13 cellular contexts compared by ENCODE assay signal in the genomic region with DNA sequence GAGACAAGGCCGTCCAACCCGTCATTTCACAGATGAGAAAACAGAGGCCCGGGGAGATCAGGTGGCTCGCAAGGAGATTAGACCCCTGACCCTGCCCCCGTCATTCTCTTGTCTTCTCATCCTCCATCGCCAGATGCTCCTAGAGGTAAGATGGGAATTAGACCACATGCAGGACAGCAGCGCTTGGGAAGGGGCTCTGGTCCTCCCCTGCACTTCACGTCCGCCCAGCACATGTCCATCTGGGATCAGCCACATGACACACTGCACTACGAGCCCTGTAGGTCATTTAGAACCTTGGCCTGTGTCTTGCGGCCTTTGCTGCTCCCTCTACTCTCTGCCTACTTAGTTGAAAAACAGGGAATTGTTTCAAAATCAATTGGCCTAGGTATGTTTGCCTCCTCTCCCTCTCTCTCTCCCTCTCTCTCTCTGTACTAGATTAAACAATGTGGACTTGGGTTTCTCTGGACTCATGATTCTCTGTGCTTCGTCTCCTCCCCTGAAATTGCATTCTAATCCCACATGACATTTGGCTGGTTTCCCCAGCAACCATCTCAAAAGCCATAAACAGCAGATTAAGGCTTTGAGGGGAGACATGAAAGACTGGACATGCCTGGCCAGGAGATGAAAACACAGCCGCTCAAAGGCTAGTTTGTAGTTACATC. TPM values are rescaled to one million over a fixed set of nuclear protein-coding genes. Genes with fewer than 3 reads are reported as not detected.
DNase-seq lines count a peak whose midpoint lies in the region; ATAC-seq and TF ChIP-seq lines count a peak whose summit lies in the region.
"Had no signal": no experiment of that assay in that cellular context is flagged by ENCODE, and none has a peak within 500 bp of the region (broad histone marks: within the 10 kb centered on the region; RNA-seq: fewer than 3 reads in every experiment).

No MANE protein-coding gene starts in this region.

- H3K27me3 ChIP-seq in lower lobe of right lung (ENCODE audit: low read depth), result peaks cover 23% of the 10 kb centered on the region

- peak overlapping the region; percentile 57 for H3K27ac Mint-ChIP-seq in type B pancreatic cell
- H3K27ac Mint-ChIP-seq in natural killer cell treated with Interleukin-12 subunit alpha and Interleukin-12 subunit beta and Interleukin-15 and Interleukin-18, amount 100 ng/mL, for 72 hours, result no peak overlapping the region

- intact Hi-C loops in lower lobe of right lung (cut with DNase I), result no loop called here

- H3K36me3 Mint-ChIP-seq in type B pancreatic cell, result peaks cover 2% of the 10 kb centered on the region
- no peaks in the 10 kb centered on the region for H3K36me3 Mint-ChIP-seq in natural killer cell treated with Interleukin-12 subunit alpha and Interleukin-12 subunit beta and Interleukin-15 and Interleukin-18, amount 100 ng/mL, for 72 hours
- H3K36me3 Mint-ChIP-seq in activated T-cell treated with anti-CD3 and anti-CD28 coated beads, Interleukin-2, amount 50 U/mL, for 4 hours (ENCODE audit: insufficient read depth), result no peaks in the 10 kb centered on the region

- no peaks in the 10 kb centered on the region for H3K9me3 Mint-ChIP-seq in type B pancreatic cell
- no peaks in the 10 kb centered on the region for H3K9me3 Mint-ChIP-seq in natural killer cell treated with Interleukin-12 subunit alpha and Interleukin-12 subunit beta and Interleukin-15 and Interleukin-18, amount 100 ng/mL, for 72 hours
- H3K9me3 Mint-ChIP-seq in activated T-cell treated with anti-CD3 and anti-CD28 coated beads, Interleukin-2, amount 50 U/mL, for 4 hours, result no peaks in the 10 kb centered on the region

- H3K4me3 Mint-ChIP-seq in type B pancreatic cell, result peak overlapping the region; percentile 7
- no peak overlapping the region for H3K4me3 Mint-ChIP-seq in natural killer cell treated with Interleukin-12 subunit alpha and Interleukin-12 subunit beta and Interleukin-15 and Interleukin-18, amount 100 ng/mL, for 72 hours
- H3K4me3 Mint-ChIP-seq in activated T-cell treated with anti-CD3 and anti-CD28 coated beads, Interleukin-2, amount 50 U/mL, for 4 hours, result no peak overlapping the region

- no peak overlapping the region for H3K27ac ChIP-seq in lower lobe of right lung
- H3K27ac ChIP-seq: KMS-11 had no signal

- peaks cover 21% of the 10 kb centered on the region for H3K4me1 Mint-ChIP-seq in type B pancreatic cell (ENCODE audit: unreplicated experiment)
- H3K4me1 Mint-ChIP-seq in natural killer cell treated with Interleukin-12 subunit alpha and Interleukin-12 subunit beta and Interleukin-15 and Interleukin-18, amount 100 ng/mL, for 72 hours (ENCODE audit: low read depth in 2 of 2), result peaks cover 0 to 3% of the 10 kb centered on the region in 2 donors
- H3K4me1 Mint-ChIP-seq in activated T-cell treated with anti-CD3 and anti-CD28 coated beads, Interleukin-2, amount 50 U/mL, for 4 hours (ENCODE audit: low read depth), result peaks cover 14% of the 10 kb centered on the region

- ATAC-seq in SK-N-SH treated with all-trans-retinoic acid at 6 μM for 48 hours (peak; percentile 54; the same call in 2 of the 3 replicates), lower lobe of right lung (no peak)
- ATAC-seq in natural killer cell treated with Interleukin-12 subunit alpha and Interleukin-12 subunit beta and Interleukin-15 and Interleukin-18, amount 100 ng/mL, for 72 hours, result no peak
- ATAC-seq in activated T-cell treated with anti-CD3 and anti-CD28 coated beads, Interleukin-2, amount 50 U/mL, for 4 hours, result no peak

- H3K36me3 ChIP-seq in lower lobe of right lung, result no peaks in the 10 kb centered on the region
- H3K36me3 ChIP-seq: tibial nerve had no signal

- no peaks in the 10 kb centered on the region for H3K4me1 ChIP-seq in lower lobe of right lung

- no peak for TF ChIP-seq CTCF in type B pancreatic cell (conservative IDR thresholded peaks at IDR 0.05)
- no peak for TF ChIP-seq CTCF in lower lobe of right lung (IDR thresholded peaks at IDR 0.05)

- no peaks in the 10 kb centered on the region for H3K9me3 ChIP-seq in lower lobe of right lung
- H3K9me3 ChIP-seq: tibial nerve had no signal

- DNase-seq in activated effector memory CD4-positive, alpha-beta T cell treated with anti-CD3 and anti-CD28 coated beads, Interleukin-2, amount 50 U/mL, for 16 hours, result peak; percentile 31
- DNase-seq in activated effector memory CD4-positive, alpha-beta T cell treated with Interleukin-2 at 50 U/mL for 16 hours, result no peak
- peak; percentile 86 for DNase-seq in left kidney (ENCODE audit: low read depth, low spot score)
- no peak for DNase-seq in type B pancreatic cell (ENCODE audit: extremely low spot score, unreplicated experiment)
- DNase-seq in natural killer cell treated with Interleukin-12 subunit alpha and Interleukin-12 subunit beta and Interleukin-15 and Interleukin-18, amount 100 ng/mL, for 72 hours (ENCODE audit: low spot score), result no peak
- no peak for DNase-seq in lower lobe of right lung
- no peak for DNase-seq in activated T-cell treated with anti-CD3 and anti-CD28 coated beads, Interleukin-2, amount 50 U/mL, for 4 hours
- DNase-seq: activated T-cell treated with anti-CD3 and anti-CD28 coated beads, Interleukin-2, amount 50 U/mL, for 1 hour; DMS79; SIG-M5 had no signal

- H3K27me3 Mint-ChIP-seq in type B pancreatic cell, result peaks cover 36% of the 10 kb centered on the region
- H3K27me3 Mint-ChIP-seq in natural killer cell treated with Interleukin-12 subunit alpha and Interleukin-12 subunit beta and Interleukin-15 and Interleukin-18, amount 100 ng/mL, for 72 hours, result peaks cover 45% of the 10 kb centered on the region in 2 donors
- H3K27me3 Mint-ChIP-seq in activated T-cell treated with anti-CD3 and anti-CD28 coated beads, Interleukin-2, amount 50 U/mL, for 4 hours (ENCODE audit: low read depth), result peaks cover 5% of the 10 kb centered on the region

- H3K4me3 ChIP-seq in lower lobe of right lung, result no peak overlapping the region
- H3K4me3 ChIP-seq: tibial nerve had no signal

TF ChIP-seq in SK-N-SH treated with all-trans-retinoic acid at 6 μM for 48 hours, 23 proteins besides CTCF, POLR2A, EP300 and RAD21:
- TF ChIP-seq, protein P1, sequence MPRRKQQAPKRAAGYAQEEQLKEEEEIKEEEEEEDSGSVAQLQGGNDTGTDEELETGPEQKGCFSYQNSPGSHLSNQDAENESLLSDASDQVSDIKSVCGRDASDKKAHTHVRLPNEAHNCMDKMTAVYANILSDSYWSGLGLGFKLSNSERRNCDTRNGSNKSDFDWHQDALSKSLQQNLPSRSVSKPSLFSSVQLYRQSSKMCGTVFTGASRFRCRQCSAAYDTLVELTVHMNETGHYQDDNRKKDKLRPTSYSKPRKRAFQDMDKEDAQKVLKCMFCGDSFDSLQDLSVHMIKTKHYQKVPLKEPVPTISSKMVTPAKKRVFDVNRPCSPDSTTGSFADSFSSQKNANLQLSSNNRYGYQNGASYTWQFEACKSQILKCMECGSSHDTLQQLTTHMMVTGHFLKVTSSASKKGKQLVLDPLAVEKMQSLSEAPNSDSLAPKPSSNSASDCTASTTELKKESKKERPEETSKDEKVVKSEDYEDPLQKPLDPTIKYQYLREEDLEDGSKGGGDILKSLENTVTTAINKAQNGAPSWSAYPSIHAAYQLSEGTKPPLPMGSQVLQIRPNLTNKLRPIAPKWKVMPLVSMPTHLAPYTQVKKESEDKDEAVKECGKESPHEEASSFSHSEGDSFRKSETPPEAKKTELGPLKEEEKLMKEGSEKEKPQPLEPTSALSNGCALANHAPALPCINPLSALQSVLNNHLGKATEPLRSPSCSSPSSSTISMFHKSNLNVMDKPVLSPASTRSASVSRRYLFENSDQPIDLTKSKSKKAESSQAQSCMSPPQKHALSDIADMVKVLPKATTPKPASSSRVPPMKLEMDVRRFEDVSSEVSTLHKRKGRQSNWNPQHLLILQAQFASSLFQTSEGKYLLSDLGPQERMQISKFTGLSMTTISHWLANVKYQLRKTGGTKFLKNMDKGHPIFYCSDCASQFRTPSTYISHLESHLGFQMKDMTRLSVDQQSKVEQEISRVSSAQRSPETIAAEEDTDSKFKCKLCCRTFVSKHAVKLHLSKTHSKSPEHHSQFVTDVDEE (CRISPR knock-in tag; IDR thresholded peaks at IDR 0.05), result no peak
- TF ChIP-seq SNAI2 (CRISPR knock-in tag; IDR thresholded peaks at IDR 0.05) (no peak), ZFP3 (CRISPR knock-in tag; IDR thresholded peaks at IDR 0.05) (no peak), ZFP30 (CRISPR knock-in tag; IDR thresholded peaks at IDR 0.05) (no peak), ESRRG (CRISPR knock-in tag; IDR thresholded peaks at IDR 0.05) (no peak), ARNTL (CRISPR knock-in tag; IDR thresholded peaks at IDR 0.05; ENCODE audit: borderline replicate concordance, low read depth) (no peak), ISL1 (CRISPR knock-in tag; IDR thresholded peaks at IDR 0.05) (no peak), RARB (CRISPR knock-in tag; IDR thresholded peaks at IDR 0.05) (no peak), OSR1 (CRISPR knock-in tag; IDR thresholded peaks at IDR 0.05) (no peak)

RNA-seq across cellular contexts. Expression of gene NCMAP, which starts 3.8 kb away (rescaled TPM):
- total RNA-seq in type B pancreatic cell (ENCODE audit: low replicate concordance), result 2.1 and 2.4 TPM in 2 replicates
- not detected for total RNA-seq in natural killer cell treated with Interleukin-12 subunit alpha and Interleukin-12 subunit beta and Interleukin-15 and Interleukin-18, amount 100 ng/mL, for 72 hours
- total RNA-seq in lower lobe of right lung, result 9.2 TPM
- under 1 TPM in 2 of 3 donors, not detected in 1; 0.08 to 0.10 TPM for total RNA-seq in activated T-cell treated with anti-CD3 and anti-CD28 coated beads, Interleukin-2, amount 50 U/mL, for 4 hours

RNA-seq across cellular contexts. Expression of gene RCAN3, which starts 49.4 kb away (rescaled TPM):
- total RNA-seq in type B pancreatic cell (ENCODE audit: low replicate concordance) (20.4 and 40.8 TPM in 2 replicates), lower lobe of right lung (16.7 TPM)
- total RNA-seq in natural killer cell treated with Interleukin-12 subunit alpha and Interleukin-12 subunit beta and Interleukin-15 and Interleukin-18, amount 100 ng/mL, for 72 hours, result 1 to 10 TPM; 1.9 to 2.7 TPM
- total RNA-seq in activated T-cell treated with anti-CD3 and anti-CD28 coated beads, Interleukin-2, amount 50 U/mL, for 4 hours, result 10 to 100 TPM; 45.0 to 51.7 (median 47.4) TPM

Comparison
In these comparisons a context has a peak if more than half of its experiments do, and no peak if none do; other contexts are left out.
1. DNase-seq: peak in activated effector memory CD4-positive, alpha-beta T cell treated with anti-CD3 and anti-CD28 coated beads, Interleukin-2, amount 50 U/mL, for 16 hours (single experiment) and left kidney (single experiment); none in activated effector memory CD4-positive, alpha-beta T cell treated with Interleukin-2 at 50 U/mL for 16 hours (single experiment), type B pancreatic cell (single experiment), natural killer cell treated with Interleukin-12 subunit alpha and Interleukin-12 subunit beta and Interleukin-15 and Interleukin-18, amount 100 ng/mL, for 72 hours (single experiment), lower lobe of right lung (single experiment) and activated T-cell treated with anti-CD3 and anti-CD28 coated beads, Interleukin-2, amount 50 U/mL, for 4 hours (single experiment).